In the genomic region with DNA sequence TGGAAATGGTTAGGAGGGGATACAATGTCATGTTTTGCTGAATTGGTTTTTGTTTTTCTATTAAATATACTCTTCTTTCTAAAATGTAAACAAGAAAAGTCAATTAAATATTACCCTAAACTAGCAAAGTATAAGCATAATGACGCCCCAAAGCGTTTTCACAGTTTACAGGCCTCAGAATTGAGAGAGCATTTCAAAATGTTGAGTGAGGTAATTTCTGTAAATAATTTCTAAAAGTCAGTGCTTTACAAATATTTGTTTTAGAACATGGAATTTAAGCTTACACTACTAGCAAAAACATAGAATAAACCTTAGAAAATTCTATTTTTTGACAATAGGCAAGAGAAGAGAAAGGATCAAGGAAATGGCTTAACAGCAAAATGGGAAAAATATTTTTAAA, we compare ENCODE assay signal across 34 cellular contexts.
"Had no signal": no experiment of that assay in that cellular context is flagged by ENCODE, and none has a peak within 500 bp of the region (broad histone marks: within the 10 kb centered on the region; RNA-seq: fewer than 3 reads in every experiment).

No MANE protein-coding gene starts in this region.

- H3K9me3 ChIP-seq: adrenal gland, ascending aorta, body of pancreas, breast epithelium had no signal

- H3K36me3 ChIP-seq: adrenal gland, ascending aorta, brain microvascular endothelial cell, breast epithelium, cardiac muscle cell had no signal

- ATAC-seq: activated naive CD4-positive, alpha-beta T cell treated with anti-CD3 and anti-CD28 coated beads, Interleukin-2, amount 50 U/mL, for 72 hours; activated naive CD8-positive, alpha-beta T cell treated with anti-CD3 and anti-CD28 coated beads, Interleukin-2, amount 50 U/mL, for 24 hours; activated T-cell treated with anti-CD3 and anti-CD28 coated beads, Interleukin-2, amount 50 U/mL, for 4 hours; activated T-cell treated with anti-CD3 and anti-CD28 coated beads, Interleukin-2, amount 50 U/mL, for 72 hours; activated T-helper 17 cell treated with anti-CD3 and anti-CD28 coated beads, Interleukin-2, amount 50 U/mL, for 72 hours; body of pancreas had no signal

- FAIRE-seq: astrocyte, bronchial epithelial cell had no signal

- DNase-seq: activated effector memory CD4-positive, alpha-beta T cell treated with anti-CD3 and anti-CD28 coated beads, Interleukin-2, amount 50 U/mL, for 16 hours; activated effector memory CD4-positive, alpha-beta T cell treated with Interleukin-2 at 50 U/mL for 16 hours; activated gamma-delta T cell; activated gamma-delta T cell treated with Interleukin-2 at 50 U/mL for 16 hours; activated naive CD4-positive, alpha-beta T cell; activated naive CD4-positive, alpha-beta T cell treated with anti-CD3 and anti-CD28 coated beads for 36 hours; activated naive CD4-positive, alpha-beta T cell treated with anti-CD3 and anti-CD28 coated beads, Interleukin-2, amount 10 ng/mL, durations not matched to agents 7 days and 5 days; activated naive CD4-positive, alpha-beta T cell treated with anti-CD3 and anti-CD28 coated beads, Interleukin-2, amount 50 U/mL, for 16 hours; activated naive CD4-positive, alpha-beta T cell treated with Interleukin-2 at 50 U/mL for 16 hours; activated naive CD8-positive, alpha-beta T cell treated with anti-CD3 and anti-CD28 coated beads for 36 hours; activated naive CD8-positive, alpha-beta T cell treated with anti-CD3 and anti-CD28 coated beads, Interleukin-2, amount 10 ng/mL, durations not matched to agents 7 days and 5 days; activated naive CD8-positive, alpha-beta T cell treated with anti-CD3 and anti-CD28 coated beads, Interleukin-2, amount 50 U/mL, for 24 hours; activated T-cell treated with anti-CD3 and anti-CD28 coated beads, Interleukin-2, amount 50 U/mL, for 1 hour; activated T-cell treated with anti-CD3 and anti-CD28 coated beads, Interleukin-2, amount 50 U/mL, for 24 hours; activated T-cell treated with anti-CD3 and anti-CD28 coated beads, Interleukin-2, amount 50 U/mL, for 4 hours; activated T-cell treated with anti-CD3 and anti-CD28 coated beads, Interleukin-2, amount 50 U/mL, for 48 hours; activated T-cell treated with anti-CD3 and anti-CD28 coated beads, Interleukin-2, amount 50 U/mL, for 72 hours; adrenal gland; amniotic stem cell; amygdala; anterior cingulate cortex; aorta; body of pancreas; brain microvascular endothelial cell; caudate nucleus; central memory CD4-positive, alpha-beta T cell; cerebellar nuclear complex had no signal

- H3K27ac ChIP-seq: adrenal gland, ascending aorta, body of pancreas, brain microvascular endothelial cell, breast epithelium, cardiac muscle cell had no signal

- H3K4me3 ChIP-seq: adrenal gland, ascending aorta, body of pancreas, breast epithelium, cardiac muscle cell had no signal

- H3K4me1 ChIP-seq: adrenal gland, ascending aorta, body of pancreas, breast epithelium had no signal

- H3K27me3 ChIP-seq: adrenal gland, ascending aorta, body of pancreas, brain microvascular endothelial cell, breast epithelium, cardiac muscle cell had no signal
